ENCODE assay signal across 1 cellular context in the genomic region with DNA sequence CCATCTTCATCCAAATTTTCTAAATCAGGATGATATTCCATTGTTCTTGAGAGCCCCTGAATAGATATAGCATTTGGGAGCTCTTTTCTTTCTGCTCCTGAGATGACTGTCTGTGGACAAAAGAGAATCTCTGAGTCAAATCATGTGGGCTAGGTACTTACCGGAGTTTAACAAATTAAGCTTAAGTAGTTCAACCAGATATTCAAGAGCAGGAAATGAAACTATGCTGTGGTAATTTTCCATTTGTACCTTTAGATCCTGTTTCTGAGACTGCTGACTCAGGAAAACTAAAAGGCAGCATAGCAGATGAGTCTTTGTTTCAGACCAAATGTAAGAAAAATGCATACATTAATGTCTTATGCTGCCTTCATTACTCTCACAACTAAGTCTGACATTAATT.
TF ChIP-seq lines count a peak whose summit lies in the region.

Gene CLEC7A (minus strand): TSS at position 158 of the 400 bp plus-strand sequence. CDS start 117 bp downstream, at position 41.

TF ChIP-seq in GM12878, 131 proteins besides CTCF, POLR2A, EP300 and RAD21 (continued from another document and continues in another):
- TF ChIP-seq ATF3 (IDR thresholded peaks at IDR 0.05; ENCODE audit: borderline replicate concordance, extremely low read depth, low read depth, low read length) (no peak), SREBF2 (IDR thresholded peaks at IDR 0.05; ENCODE audit: low read length) (no peak), ZZZ3 (IDR thresholded peaks at IDR 0.05; ENCODE audit: control insufficient read depth, insufficient read length, low read depth) (no peak), MAX (IDR thresholded peaks at IDR 0.05; ENCODE audit: low read depth, low read length) (no peak), ZNF274 (IDR thresholded peaks at IDR 0.05; ENCODE audit: insufficient read depth, insufficient read length) (no peak), WRNIP1 (IDR thresholded peaks at IDR 0.05; ENCODE audit: borderline replicate concordance, low read depth, low read length) (no peak), SP1 (IDR thresholded peaks at IDR 0.05; ENCODE audit: low read depth, low read length) (no peak), JUND (IDR thresholded peaks at IDR 0.05; ENCODE audit: low read depth, low read length) (no peak), MTA2 (IDR thresholded peaks at IDR 0.05; ENCODE audit: low read depth) (peak; percentile 91), SIX5 (IDR thresholded peaks at IDR 0.05; ENCODE audit: low read depth, low read length, severe bottlenecking) (no peak), CHD2 (IDR thresholded peaks at IDR 0.05; ENCODE audit: borderline replicate concordance, low read depth, low read length) (no peak), EED (IDR thresholded peaks at IDR 0.05; ENCODE audit: low read depth) (peak; percentile 84), ZNF687 (IDR thresholded peaks at IDR 0.05) (no peak), MYB (IDR thresholded peaks at IDR 0.05; ENCODE audit: borderline replicate concordance, low read depth, low read length) (no peak), NBN (IDR thresholded peaks at IDR 0.05) (no peak), LARP7 (IDR thresholded peaks at IDR 0.05) (no peak), ZBTB33 (IDR thresholded peaks at IDR 0.05) (no peak), SPI1 (IDR thresholded peaks at IDR 0.05; ENCODE audit: borderline replicate concordance, insufficient read depth, low read depth, low read length) (peak; percentile 80), STAT1 (conservative IDR thresholded peaks at IDR 0.05) (no peak), ATF7 (IDR thresholded peaks at IDR 0.05; ENCODE audit: low read depth) (peak; percentile 47; the same call in 1 of the 2 replicates), E2F4 (IDR thresholded peaks at IDR 0.05; ENCODE audit: low read depth, low read length) (no peak), RAD51 (IDR thresholded peaks at IDR 0.05) (no peak), ZNF622 (IDR thresholded peaks at IDR 0.05) (no peak), CHD4 (IDR thresholded peaks at IDR 0.05) (no peak), ZBTB40 (IDR thresholded peaks at IDR 0.05; ENCODE audit: borderline replicate concordance) (no peak)
- TF ChIP-seq, protein P1, sequence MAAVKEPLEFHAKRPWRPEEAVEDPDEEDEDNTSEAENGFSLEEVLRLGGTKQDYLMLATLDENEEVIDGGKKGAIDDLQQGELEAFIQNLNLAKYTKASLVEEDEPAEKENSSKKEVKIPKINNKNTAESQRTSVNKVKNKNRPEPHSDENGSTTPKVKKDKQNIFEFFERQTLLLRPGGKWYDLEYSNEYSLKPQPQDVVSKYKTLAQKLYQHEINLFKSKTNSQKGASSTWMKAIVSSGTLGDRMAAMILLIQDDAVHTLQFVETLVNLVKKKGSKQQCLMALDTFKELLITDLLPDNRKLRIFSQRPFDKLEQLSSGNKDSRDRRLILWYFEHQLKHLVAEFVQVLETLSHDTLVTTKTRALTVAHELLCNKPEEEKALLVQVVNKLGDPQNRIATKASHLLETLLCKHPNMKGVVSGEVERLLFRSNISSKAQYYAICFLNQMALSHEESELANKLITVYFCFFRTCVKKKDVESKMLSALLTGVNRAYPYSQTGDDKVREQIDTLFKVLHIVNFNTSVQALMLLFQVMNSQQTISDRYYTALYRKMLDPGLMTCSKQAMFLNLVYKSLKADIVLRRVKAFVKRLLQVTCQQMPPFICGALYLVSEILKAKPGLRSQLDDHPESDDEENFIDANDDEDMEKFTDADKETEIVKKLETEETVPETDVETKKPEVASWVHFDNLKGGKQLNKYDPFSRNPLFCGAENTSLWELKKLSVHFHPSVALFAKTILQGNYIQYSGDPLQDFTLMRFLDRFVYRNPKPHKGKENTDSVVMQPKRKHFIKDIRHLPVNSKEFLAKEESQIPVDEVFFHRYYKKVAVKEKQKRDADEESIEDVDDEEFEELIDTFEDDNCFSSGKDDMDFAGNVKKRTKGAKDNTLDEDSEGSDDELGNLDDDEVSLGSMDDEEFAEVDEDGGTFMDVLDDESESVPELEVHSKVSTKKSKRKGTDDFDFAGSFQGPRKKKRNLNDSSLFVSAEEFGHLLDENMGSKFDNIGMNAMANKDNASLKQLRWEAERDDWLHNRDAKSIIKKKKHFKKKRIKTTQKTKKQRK (IDR thresholded peaks at IDR 0.05; ENCODE audit: low read depth, low read length), result no peak
- TF ChIP-seq, protein P2, sequence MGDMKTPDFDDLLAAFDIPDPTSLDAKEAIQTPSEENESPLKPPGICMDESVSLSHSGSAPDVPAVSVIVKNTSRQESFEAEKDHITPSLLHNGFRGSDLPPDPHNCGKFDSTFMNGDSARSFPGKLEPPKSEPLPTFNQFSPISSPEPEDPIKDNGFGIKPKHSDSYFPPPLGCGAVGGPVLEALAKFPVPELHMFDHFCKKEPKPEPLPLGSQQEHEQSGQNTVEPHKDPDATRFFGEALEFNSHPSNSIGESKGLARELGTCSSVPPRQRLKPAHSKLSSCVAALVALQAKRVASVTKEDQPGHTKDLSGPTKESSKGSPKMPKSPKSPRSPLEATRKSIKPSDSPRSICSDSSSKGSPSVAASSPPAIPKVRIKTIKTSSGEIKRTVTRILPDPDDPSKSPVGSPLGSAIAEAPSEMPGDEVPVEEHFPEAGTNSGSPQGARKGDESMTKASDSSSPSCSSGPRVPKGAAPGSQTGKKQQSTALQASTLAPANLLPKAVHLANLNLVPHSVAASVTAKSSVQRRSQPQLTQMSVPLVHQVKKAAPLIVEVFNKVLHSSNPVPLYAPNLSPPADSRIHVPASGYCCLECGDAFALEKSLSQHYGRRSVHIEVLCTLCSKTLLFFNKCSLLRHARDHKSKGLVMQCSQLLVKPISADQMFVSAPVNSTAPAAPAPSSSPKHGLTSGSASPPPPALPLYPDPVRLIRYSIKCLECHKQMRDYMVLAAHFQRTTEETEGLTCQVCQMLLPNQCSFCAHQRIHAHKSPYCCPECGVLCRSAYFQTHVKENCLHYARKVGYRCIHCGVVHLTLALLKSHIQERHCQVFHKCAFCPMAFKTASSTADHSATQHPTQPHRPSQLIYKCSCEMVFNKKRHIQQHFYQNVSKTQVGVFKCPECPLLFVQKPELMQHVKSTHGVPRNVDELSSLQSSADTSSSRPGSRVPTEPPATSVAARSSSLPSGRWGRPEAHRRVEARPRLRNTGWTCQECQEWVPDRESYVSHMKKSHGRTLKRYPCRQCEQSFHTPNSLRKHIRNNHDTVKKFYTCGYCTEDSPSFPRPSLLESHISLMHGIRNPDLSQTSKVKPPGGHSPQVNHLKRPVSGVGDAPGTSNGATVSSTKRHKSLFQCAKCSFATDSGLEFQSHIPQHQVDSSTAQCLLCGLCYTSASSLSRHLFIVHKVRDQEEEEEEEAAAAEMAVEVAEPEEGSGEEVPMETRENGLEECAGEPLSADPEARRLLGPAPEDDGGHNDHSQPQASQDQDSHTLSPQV (IDR thresholded peaks at IDR 0.05), result no peak
- TF ChIP-seq, protein P3, sequence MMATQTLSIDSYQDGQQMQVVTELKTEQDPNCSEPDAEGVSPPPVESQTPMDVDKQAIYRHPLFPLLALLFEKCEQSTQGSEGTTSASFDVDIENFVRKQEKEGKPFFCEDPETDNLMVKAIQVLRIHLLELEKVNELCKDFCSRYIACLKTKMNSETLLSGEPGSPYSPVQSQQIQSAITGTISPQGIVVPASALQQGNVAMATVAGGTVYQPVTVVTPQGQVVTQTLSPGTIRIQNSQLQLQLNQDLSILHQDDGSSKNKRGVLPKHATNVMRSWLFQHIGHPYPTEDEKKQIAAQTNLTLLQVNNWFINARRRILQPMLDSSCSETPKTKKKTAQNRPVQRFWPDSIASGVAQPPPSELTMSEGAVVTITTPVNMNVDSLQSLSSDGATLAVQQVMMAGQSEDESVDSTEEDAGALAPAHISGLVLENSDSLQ (IDR thresholded peaks at IDR 0.05), result no peak
